ENCODE assay signal across 9 cellular contexts in genomic region chr21:34807881-34808568, GRCh38.
DNase-seq lines count a peak whose midpoint lies in the region; ATAC-seq and TF ChIP-seq lines count a peak whose summit lies in the region.
"Had no signal": no experiment of that assay in that cellular context is flagged by ENCODE, and none has a peak within 500 bp of the region (broad histone marks: within the 10 kb centered on the region; RNA-seq: fewer than 3 reads in every experiment).

No MANE protein-coding gene starts in this region.

- ATAC-seq in GM18520 (IDR thresholded peaks at IDR 0.05; ENCODE audit: unreplicated experiment), result peak; percentile 8
- ATAC-seq in GM19395 (IDR thresholded peaks at IDR 0.05; ENCODE audit: unreplicated experiment), result no peak

- peaks cover 31% of the 10 kb centered on the region for H3K36me3 Mint-ChIP-seq in nephron progenitor cell (ENCODE audit: low read depth)

- H3K27me3 ChIP-seq in Peyer's patch, result no peaks in the 10 kb centered on the region

- H3K36me3 ChIP-seq in Peyer's patch, result no peaks in the 10 kb centered on the region

- peaks cover 0 to 25% (median 0%) of the 10 kb centered on the region in 4 donors for H3K4me1 ChIP-seq in Peyer's patch

- H3K9me3 Mint-ChIP-seq in nephron progenitor cell, result peaks cover 37% of the 10 kb centered on the region

- no peak for TF ChIP-seq CTCF in Peyer's patch (IDR thresholded peaks at IDR 0.05)
- no peak for TF ChIP-seq CTCF in nephron progenitor cell (IDR thresholded peaks at IDR 0.05)

- peak overlapping the region in 3 of 4 donors; percentile 15 to 72 (median 20) for H3K27ac ChIP-seq in Peyer's patch
- H3K27ac ChIP-seq: KMS-11 had no signal

- H3K4me1 Mint-ChIP-seq in nephron progenitor cell, result peaks cover 33% of the 10 kb centered on the region

- DNase-seq in Peyer's patch (peak in 1 of 3 donors; percentile 60), kidney glomerular epithelial cell (lab: John Stamatoyannopoulos, UW) (peak; percentile 83), nephron progenitor cell (no peak), COLO829 (ENCODE audit: low spot score) (no peak)
- DNase-seq in activated gamma-delta T cell treated with anti-CD3 and anti-CD28 coated beads, Interleukin-2, amount 50 U/mL, for 16 hours (ENCODE audit: low read depth), result peak; percentile 44
- DNase-seq in stimulated activated CD8-positive, alpha-beta memory T cell treated with anti-CD3 and anti-CD28 coated beads, Interleukin-2, amount 100 ng/mL, for 1 hour (ENCODE audit: low read depth in 2 of 2), result peak; percentile 20 to 34

- no peaks in the 10 kb centered on the region for H3K9me3 ChIP-seq in Peyer's patch

- H3K27ac Mint-ChIP-seq in nephron progenitor cell, result no peak overlapping the region

- H3K4me3 Mint-ChIP-seq in nephron progenitor cell, result no peak overlapping the region

- H3K4me3 ChIP-seq in Peyer's patch, result no peak overlapping the region

- TF ChIP-seq POLR2A in Peyer's patch (IDR thresholded peaks at IDR 0.05), result no peak

- H3K27me3 Mint-ChIP-seq in nephron progenitor cell (ENCODE audit: low read depth, poor library complexity), result peaks cover 6% of the 10 kb centered on the region

Comparison
In these comparisons a context has a peak if more than half of its experiments do, and no peak if none do; other contexts are left out.
1. DNase-seq: peak in activated gamma-delta T cell treated with anti-CD3 and anti-CD28 coated beads, Interleukin-2, amount 50 U/mL, for 16 hours (single experiment), kidney glomerular epithelial cell (single experiment) and stimulated activated CD8-positive, alpha-beta memory T cell treated with anti-CD3 and anti-CD28 coated beads, Interleukin-2, amount 100 ng/mL, for 1 hour (2 of 2); none in nephron progenitor cell (single experiment) and COLO829 (single experiment).